In the genomic region with DNA sequence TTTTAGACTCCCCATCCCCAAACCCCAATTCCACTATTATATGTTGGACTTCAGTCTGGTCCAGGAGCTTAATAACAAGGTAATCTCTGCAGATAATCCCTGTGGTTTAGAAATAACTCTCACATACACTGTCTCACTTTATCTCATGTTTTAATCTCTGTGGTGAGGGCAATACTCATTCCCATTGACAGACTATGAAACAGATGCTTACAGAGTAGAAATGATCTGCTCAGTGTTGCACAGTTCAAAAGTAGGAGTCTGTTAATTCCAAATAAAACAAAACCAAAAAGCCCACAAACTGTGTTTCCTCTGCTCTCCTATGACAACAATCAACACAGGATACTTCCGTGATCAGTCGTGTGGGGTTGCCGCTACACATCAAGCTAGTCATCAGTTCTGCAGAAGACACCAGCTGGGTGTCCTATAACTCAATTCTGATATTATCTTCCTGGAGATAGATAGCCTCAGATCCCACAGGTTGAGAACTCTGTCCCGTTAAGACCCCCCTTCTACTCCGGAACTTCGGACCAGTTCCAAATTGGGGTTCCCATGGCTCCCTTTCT, we compare ENCODE assay signal across 35 cellular contexts. TPM values are rescaled to one million over a fixed set of nuclear protein-coding genes. Genes with fewer than 3 reads are reported as not detected.
DNase-seq lines count a peak whose midpoint lies in the region; ATAC-seq, FAIRE-seq and TF ChIP-seq lines count a peak whose summit lies in the region.
"Had no signal": no experiment of that assay in that cellular context is flagged by ENCODE, and none has a peak within 500 bp of the region (broad histone marks: within the 10 kb centered on the region; RNA-seq: fewer than 3 reads in every experiment).

No MANE protein-coding gene starts in this region.

- H3K4me3 Mint-ChIP-seq in activated naive CD4-positive, alpha-beta T cell treated with anti-CD3 and anti-CD28 coated beads for 36 hours: no peak overlapping the region
- H3K4me3 Mint-ChIP-seq in stimulated activated effector memory CD8-positive, alpha-beta T cell treated with anti-CD3 and anti-CD28 coated beads, Interleukin-12 subunit alpha, Interleukin-12 subunit beta, amount 100 ng/mL, for 72 hours: no peak overlapping the region
- H3K4me3 Mint-ChIP-seq: brain; naive B cell; stimulated activated memory B cell treated with anti-CD40 and anti-IgM and Interleukin-4, amounts not matched to agents 10 μg/mL and 1 μg/mL and 100 μg/mL, for 72 hours had no signal

- FAIRE-seq in K562 (lab: Jason Lieb, UNC): no peak
- FAIRE-seq: endometrium, frontal cortex, GM12878, GM19239, H1, HTR-8/SVneo had no signal

- intact Hi-C loops in activated naive CD4-positive, alpha-beta T cell treated with anti-CD3 and anti-CD28 coated beads for 36 hours (cut with micrococcal nuclease): no loop called here
- intact Hi-C loops in K562 (cut with micrococcal nuclease) (no loop called here), sigmoid colon (cut with DNase I) (loop anchor here (5.0 kb wide), 1 partner anchor 108 kb away; no protein-coding TSS in a partner anchor)

- 32% methylated on average over 6 of the region's 6 CpGs for WGBS in K562 (ENCODE audit: insufficient coverage, low coverage, missing lambda C conversion rate)
- WGBS in sigmoid colon, 2 donors: 85 to 87% methylated on average over 6 of the region's 6 CpGs

- TF ChIP-seq EP300 in K562 (IDR thresholded peaks at IDR 0.05; ENCODE audit: low read length) (no peak), sigmoid colon (IDR thresholded peaks at IDR 0.05) (no peak)

- H3K9me3 ChIP-seq in K562 (replicated peaks; ENCODE audit: control insufficient read depth, insufficient read depth, low read depth, low read length) (no peaks in the 10 kb centered on the region), sigmoid colon (no peaks in the 10 kb centered on the region)
- H3K9me3 ChIP-seq: esophagus squamous epithelium, prostate gland, upper lobe of right lung had no signal

- peaks cover 0 to under 1% of the 10 kb centered on the region in 2 experiments; a peak in 1 of 5 replicates for H3K4me1 ChIP-seq in K562 (replicated peaks in 1 of 2; ENCODE audit: control insufficient read depth in 2 of 2, insufficient read depth in 2 of 2, low read length in 2 of 2)
- peaks cover 0 to under 1% (median under 1%) of the 10 kb centered on the region in 4 donors for H3K4me1 ChIP-seq in sigmoid colon
- H3K4me1 ChIP-seq: prostate gland had no signal

- POLR2A ChIA-PET in K562 (lab: Yijun Ruan, JAX): interaction anchor here (0.6 to 1.2 kb wide), 3 partner anchors 8 to 579 kb away, joined by 4 read pairs; no protein-coding TSS in a partner anchor

- peaks cover 14% of the 10 kb centered on the region for H3K27me3 Mint-ChIP-seq in activated naive CD4-positive, alpha-beta T cell treated with anti-CD3 and anti-CD28 coated beads for 36 hours (ENCODE audit: low read depth)

- no peak overlapping the region for H2AFZ ChIP-seq in K562 (ENCODE audit: low read depth, low read length)

- TF ChIP-seq CTCF in K562 (IDR thresholded peaks at IDR 0.05 in 2 of 3, conservative IDR thresholded peaks at IDR 0.05 in 1 of 3; ENCODE audit: insufficient read depth in 2 of 3, low read depth in 1 of 3, low read length in 3 of 3): no peak
- TF ChIP-seq CTCF in sigmoid colon (IDR thresholded peaks at IDR 0.05): no peak

- no peaks in the 10 kb centered on the region for H3K79me2 ChIP-seq in K562 (ENCODE audit: control insufficient read depth, insufficient read depth, low read length)

- DNase-seq in activated naive CD4-positive, alpha-beta T cell treated with anti-CD3 and anti-CD28 coated beads, Interleukin-2, amount 50 U/mL, for 72 hours (ENCODE audit: low spot score in 2 of 2): no peak
- DNase-seq in activated naive CD4-positive, alpha-beta T cell treated with anti-CD3 and anti-CD28 coated beads for 36 hours: no peak
- peak; percentile 32 for DNase-seq in SK-N-DZ (ENCODE audit: low spot score)
- DNase-seq in K562 (ENCODE audit: extremely low read depth in 1 of 4, low spot score in 3 of 4): no peak
- DNase-seq in stimulated activated effector memory CD8-positive, alpha-beta T cell treated with anti-CD3 and anti-CD28 coated beads, Interleukin-12 subunit alpha, Interleukin-12 subunit beta, amount 100 ng/mL, for 72 hours (ENCODE audit: low spot score in 2 of 2): no peak
- no peak for DNase-seq in NCI-H524 (lab: John Stamatoyannopoulos, UW)
- DNase-seq in sigmoid colon: no peak
- DNase-seq in stimulated activated CD4-positive, alpha-beta T cell treated with anti-CD3 and anti-CD28 coated beads, Interleukin-1b, Interleukin-23, amount 100 ng/mL, for 48 hours: no peak
- DNase-seq: activated CD4-positive, alpha-beta T cell treated with anti-CD3 and anti-CD28 coated beads, Interleukin-2, amount 50 U/mL, for 4 hours; activated gamma-delta T cell treated with Interleukin-2 at 50 U/mL for 16 hours; esophagus squamous epithelium; KG1; kidney glomerular epithelial cell; midbrain; naive B cell; NCI-H1436; NCI-H2081 treated with DMSO at 0.1 percent for 48 hours; NCI-H2227 treated with DMSO at 0.1 percent for 48 hours; NCI-H526 treated with DMSO at 0.1 percent for 48 hours; SHP77; stimulated activated CD4-positive, alpha-beta T cell treated with anti-CD3 and anti-CD28 coated beads, Interleukin-4, amount 100 ng/mL, for 4 hours; T1000; upper lobe of right lung; WERI-Rb-1 had no signal

- H3K4me3 ChIP-seq in K562: no peak overlapping the region
- no peak overlapping the region for H3K4me3 ChIP-seq in sigmoid colon
- H3K4me3 ChIP-seq: esophagus squamous epithelium, GM12878, prostate gland, upper lobe of right lung had no signal

- no peak for TF ChIP-seq POLR2A in K562 (conservative IDR thresholded peaks at IDR 0.05)
- TF ChIP-seq POLR2A in sigmoid colon (IDR thresholded peaks at IDR 0.05): no peak

- peaks cover 3% of the 10 kb centered on the region for H3K4me1 Mint-ChIP-seq in activated naive CD4-positive, alpha-beta T cell treated with anti-CD3 and anti-CD28 coated beads for 36 hours (ENCODE audit: low read depth)
- H3K4me1 Mint-ChIP-seq in stimulated activated effector memory CD8-positive, alpha-beta T cell treated with anti-CD3 and anti-CD28 coated beads, Interleukin-12 subunit alpha, Interleukin-12 subunit beta, amount 100 ng/mL, for 72 hours: peaks cover 10% of the 10 kb centered on the region
- H3K4me1 Mint-ChIP-seq: stimulated activated memory B cell treated with anti-CD40 and anti-IgM and Interleukin-4, amounts not matched to agents 10 μg/mL and 1 μg/mL and 100 μg/mL, for 72 hours had no signal

- H3K27ac ChIP-seq in K562 (ENCODE audit: extremely low read depth, low read depth, low read length): no peak overlapping the region
- no peak overlapping the region for H3K27ac ChIP-seq in sigmoid colon
- H3K27ac ChIP-seq: esophagus squamous epithelium, prostate gland, upper lobe of right lung, WERI-Rb-1 had no signal

- no peaks in the 10 kb centered on the region for H3K36me3 Mint-ChIP-seq in activated naive CD4-positive, alpha-beta T cell treated with anti-CD3 and anti-CD28 coated beads, Interleukin-2, amount 50 U/mL, for 72 hours
- H3K36me3 Mint-ChIP-seq in activated naive CD4-positive, alpha-beta T cell treated with anti-CD3 and anti-CD28 coated beads for 36 hours (ENCODE audit: low read depth): no peaks in the 10 kb centered on the region
- H3K36me3 Mint-ChIP-seq in stimulated activated effector memory CD8-positive, alpha-beta T cell treated with anti-CD3 and anti-CD28 coated beads, Interleukin-12 subunit alpha, Interleukin-12 subunit beta, amount 100 ng/mL, for 72 hours: no peaks in the 10 kb centered on the region
- H3K36me3 Mint-ChIP-seq: naive B cell; stimulated activated memory B cell treated with anti-CD40 and anti-IgM and Interleukin-4, amounts not matched to agents 10 μg/mL and 1 μg/mL and 100 μg/mL, for 72 hours had no signal

- no peaks in the 10 kb centered on the region for H3K36me3 ChIP-seq in K562 (ENCODE audit: control insufficient read depth, insufficient read depth, low read length)
- H3K36me3 ChIP-seq in sigmoid colon: no peaks in the 10 kb centered on the region
- H3K36me3 ChIP-seq: esophagus squamous epithelium, prostate gland, upper lobe of right lung, WERI-Rb-1 had no signal

- no peak overlapping the region for H3K4me2 ChIP-seq in K562 (ENCODE audit: insufficient read depth, low read length)

- H3K9me3 Mint-ChIP-seq in activated naive CD4-positive, alpha-beta T cell treated with anti-CD3 and anti-CD28 coated beads, Interleukin-2, amount 50 U/mL, for 72 hours: no peaks in the 10 kb centered on the region
- no peaks in the 10 kb centered on the region for H3K9me3 Mint-ChIP-seq in activated naive CD4-positive, alpha-beta T cell treated with anti-CD3 and anti-CD28 coated beads for 36 hours
- no peaks in the 10 kb centered on the region for H3K9me3 Mint-ChIP-seq in stimulated activated effector memory CD8-positive, alpha-beta T cell treated with anti-CD3 and anti-CD28 coated beads, Interleukin-12 subunit alpha, Interleukin-12 subunit beta, amount 100 ng/mL, for 72 hours
- H3K9me3 Mint-ChIP-seq: stimulated activated memory B cell treated with anti-CD40 and anti-IgM and Interleukin-4, amounts not matched to agents 10 μg/mL and 1 μg/mL and 100 μg/mL, for 72 hours had no signal

- H3K9ac ChIP-seq in K562 (ENCODE audit: insufficient read depth in 1 of 2, low read depth in 2 of 2, low read length in 2 of 2): no peak overlapping the region

- no peaks in the 10 kb centered on the region for H3K9me1 ChIP-seq in K562 (ENCODE audit: control insufficient read depth, insufficient read depth, low read length)

- no TSS peak for BruUV-seq in K562 (replicated peaks; lab: Mats Ljungman, UMichigan)

- no peak for TF ChIP-seq RAD21 in K562 (CRISPR knock-in tag; conservative IDR thresholded peaks at IDR 0.05 in 1 of 2, IDR thresholded peaks at IDR 0.05 in 1 of 2)

- CTCF ChIA-PET in activated naive CD4-positive, alpha-beta T cell treated with anti-CD3 and anti-CD28 coated beads for 36 hours (lab: Charles Lee): interaction anchor here (0.7 to 1.3 kb wide), 2 partner anchors 55 to 117 kb away, joined by 3 read pairs; no protein-coding TSS in a partner anchor
- CTCF ChIA-PET in K562 (lab: Yijun Ruan, JAX; ENCODE audit: low intra/inter-chr PET ratio): no interaction called here

- in situ Hi-C loops in K562 (cut with MboI): no loop called here

- H3K27me3 ChIP-seq in K562 (ENCODE audit: control insufficient read depth in 2 of 2, insufficient read depth in 2 of 2, low read length in 2 of 2): peaks cover 2 to 4% of the 10 kb centered on the region in 2 experiments; a peak in 2 of 5 replicates
- H3K27me3 ChIP-seq in sigmoid colon: peaks cover 0 to 12% (median 0%) of the 10 kb centered on the region in 3 donors

- no peaks in the 10 kb centered on the region for H4K20me1 ChIP-seq in K562 (replicated peaks; ENCODE audit: control insufficient read depth, insufficient read depth, low read length)

- H3K27ac Mint-ChIP-seq in activated naive CD4-positive, alpha-beta T cell treated with anti-CD3 and anti-CD28 coated beads, Interleukin-2, amount 50 U/mL, for 72 hours: no peak overlapping the region
- H3K27ac Mint-ChIP-seq in activated naive CD4-positive, alpha-beta T cell treated with anti-CD3 and anti-CD28 coated beads for 36 hours: no peak overlapping the region
- no peak overlapping the region for H3K27ac Mint-ChIP-seq in stimulated activated effector memory CD8-positive, alpha-beta T cell treated with anti-CD3 and anti-CD28 coated beads, Interleukin-12 subunit alpha, Interleukin-12 subunit beta, amount 100 ng/mL, for 72 hours
- H3K27ac Mint-ChIP-seq: brain; stimulated activated memory B cell treated with anti-CD40 and anti-IgM and Interleukin-4, amounts not matched to agents 10 μg/mL and 1 μg/mL and 100 μg/mL, for 72 hours had no signal

- peak; percentile 47 to 48 for ATAC-seq in activated naive CD4-positive, alpha-beta T cell treated with anti-CD3 and anti-CD28 coated beads, Interleukin-2, amount 50 U/mL, for 72 hours
- no peak for ATAC-seq in K562
- peak; percentile 89 for ATAC-seq in stimulated activated effector memory CD8-positive, alpha-beta T cell treated with anti-CD3 and anti-CD28 coated beads, Interleukin-12 subunit alpha, Interleukin-12 subunit beta, amount 100 ng/mL, for 72 hours
- ATAC-seq: GM12878; Panc1; sciatic nerve; stimulated activated memory B cell treated with anti-CD40 and anti-IgM and Interleukin-4, amounts not matched to agents 10 μg/mL and 1 μg/mL and 100 μg/mL, for 72 hours; upper lobe of right lung had no signal

RNA-seq across cellular contexts. Expression of a gene that starts 26.3 kb away (rescaled TPM):
- 10 to 100 TPM; 15.8 to 18.1 TPM for total RNA-seq in activated naive CD4-positive, alpha-beta T cell treated with anti-CD3 and anti-CD28 coated beads, Interleukin-2, amount 50 U/mL, for 72 hours
- 10 to 100 TPM; 14.1 to 14.5 TPM for total RNA-seq in activated naive CD4-positive, alpha-beta T cell treated with anti-CD3 and anti-CD28 coated beads for 36 hours
- 7.5 and 14.5 TPM in 2 replicates for polyA plus RNA-seq in SK-N-DZ (2014; cell fraction: cytosol; rRNA removed)
- polyA plus RNA-seq in SK-N-DZ (2014; cell fraction: nucleus; rRNA removed): 13.0 and 24.7 TPM in 2 replicates
- 51.4 and 103 TPM in 2 replicates for total RNA-seq in K562 (2011; cell fraction: chromatin; rRNA removed; ENCODE audit: low replicate concordance)
- total RNA-seq in K562 (2011; cell fraction: nucleolus; rRNA removed): 20.2 and 31.6 TPM in 2 replicates
- total RNA-seq in K562 (2011; cell fraction: nucleoplasm; rRNA removed): 37.0 and 50.2 TPM in 2 replicates
- total RNA-seq in K562 (2014; rRNA removed): 9.1 and 10.2 TPM in 2 replicates
- total RNA-seq in K562 (2014; rRNA removed; fragmentation: Illumina TruSeq; extraction: Trizol): 14.4 and 16.0 TPM in 2 replicates
- total RNA-seq in K562 (2015; rRNA removed; fragmentation: Illumina TruSeq; extraction: Trizol): 11.8 and 14.2 TPM in 2 replicates
- 14.1 and 16.8 TPM in 2 replicates for total RNA-seq in K562 (2021)
- polyA plus RNA-seq in K562 (2011; rRNA removed): 14.1 and 18.4 TPM in 2 replicates
- 10.5 and 10.6 TPM in 2 replicates for polyA plus RNA-seq in K562 (2011; cell fraction: cytosol; rRNA removed)
- polyA plus RNA-seq in K562 (2011; cell fraction: nucleus; rRNA removed): 11.8 and 13.1 TPM in 2 replicates
- polyA plus RNA-seq in K562 (2012): 9.6 and 15.5 TPM in 2 replicates
- polyA plus RNA-seq in K562 (2014; fragmentation: Illumina TruSeq; extraction: Trizol): 12.6 and 14.3 TPM in 2 replicates
- 1 to 10 TPM; 4.6 to 5.7 TPM for polyA plus RNA-seq in K562 (2014; fragmentation: Nextera tagmentation; extraction: Ambion mirVana)
- 10.7 and 11.3 TPM in 2 replicates for polyA plus RNA-seq in K562 (2014; rRNA removed)
- polyA minus RNA-seq in K562 (2011; rRNA and poly(A)+ RNA removed): 16.2 and 17.9 TPM in 2 replicates
- polyA minus RNA-seq in K562 (2011; cell fraction: cytosol; rRNA and poly(A)+ RNA removed): 8.0 and 8.4 TPM in 2 replicates
- 26.7 and 50.5 TPM in 2 replicates for polyA minus RNA-seq in K562 (2011; cell fraction: nucleus; rRNA and poly(A)+ RNA removed)
- 10 to 100 TPM in 1 of 4 donors, 1 to 10 TPM in 3; 3.9 to 10.6 (median 5.3) TPM for total RNA-seq in sigmoid colon
- 1 to 10 TPM; 2.4 to 6.2 (median 5.1) TPM for polyA plus RNA-seq in sigmoid colon
